ENCODE assay signal across 15 cellular contexts in genomic region chr4:52126946-52127345, GRCh38.
DNase-seq lines count a peak whose midpoint lies in the region; ATAC-seq and TF ChIP-seq lines count a peak whose summit lies in the region.
"Had no signal": no experiment of that assay in that cellular context is flagged by ENCODE, and none has a peak within 500 bp of the region (broad histone marks: within the 10 kb centered on the region; RNA-seq: fewer than 3 reads in every experiment).

No MANE protein-coding gene starts in this region.

- H3K4me3 ChIP-seq in adipocyte (ENCODE audit: low read length), result peak overlapping the region; percentile 3

- intact Hi-C loops in left ventricle myocardium superior (cut with micrococcal nuclease), result no loop called here
- intact Hi-C loops in cardiac septum (cut with DNase I), result no loop called here

- ATAC-seq in left ventricle myocardium superior, result peak; percentile 12
- ATAC-seq in GM19023 (IDR thresholded peaks at IDR 0.05; ENCODE audit: unreplicated experiment), result no peak
- no peak for ATAC-seq in activated T-helper 17 cell treated with anti-CD3 and anti-CD28 coated beads, Interleukin-2, amount 50 U/mL, for 72 hours (replicated peaks)
- ATAC-seq: activated CD4-positive, CD25-positive, alpha-beta regulatory T cell treated with anti-CD3 and anti-CD28 coated beads, Interleukin-2, amount 50 U/mL, for 24 hours; Panc1; T-cell had no signal

- H3K27me3 ChIP-seq in adipocyte (replicated peaks; ENCODE audit: control insufficient read depth, insufficient read depth, low read length), result no peaks in the 10 kb centered on the region

- no peak for DNase-seq in left ventricle myocardium superior
- no peak for DNase-seq in cardiac septum (ENCODE audit: low spot score)
- DNase-seq in adipocyte (ENCODE audit: low read depth), result peak; percentile 65
- peak; percentile 25 for DNase-seq in iPS-NIHi7 (ENCODE audit: extremely low spot score)
- no peak for DNase-seq in NCI-H1436 (lab: John Stamatoyannopoulos, UW)
- no peak for DNase-seq in progenitor cell of endocrine pancreas (ENCODE audit: low spot score, unreplicated experiment)
- DNase-seq: activated CD8-positive, alpha-beta memory T cell treated with anti-CD3 and anti-CD28 coated beads, Interleukin-2, amount 50 U/mL, for 4 hours; MM.1S; occipital lobe; T-cell had no signal

- no peaks in the 10 kb centered on the region for H3K4me1 Mint-ChIP-seq in progenitor cell of endocrine pancreas (ENCODE audit: low read depth)
- H3K4me1 Mint-ChIP-seq in activated T-helper 17 cell treated with anti-CD3 and anti-CD28 coated beads, Interleukin-2, amount 50 U/mL, for 72 hours, result no peaks in the 10 kb centered on the region
- H3K4me1 Mint-ChIP-seq: activated naive CD4-positive, alpha-beta T cell treated with anti-CD3 and anti-CD28 coated beads, Interleukin-2, amount 50 U/mL, for 24 hours; T-cell had no signal

- no peak overlapping the region for H3K27ac Mint-ChIP-seq in progenitor cell of endocrine pancreas
- no peak overlapping the region for H3K27ac Mint-ChIP-seq in activated T-helper 17 cell treated with anti-CD3 and anti-CD28 coated beads, Interleukin-2, amount 50 U/mL, for 72 hours
- H3K27ac Mint-ChIP-seq: activated naive CD4-positive, alpha-beta T cell treated with anti-CD3 and anti-CD28 coated beads, Interleukin-2, amount 50 U/mL, for 24 hours; T-cell had no signal

- H3K4me3 Mint-ChIP-seq in progenitor cell of endocrine pancreas (ENCODE audit: low read depth), result no peak overlapping the region
- H3K4me3 Mint-ChIP-seq in activated T-helper 17 cell treated with anti-CD3 and anti-CD28 coated beads, Interleukin-2, amount 50 U/mL, for 72 hours, result no peak overlapping the region
- H3K4me3 Mint-ChIP-seq: activated naive CD4-positive, alpha-beta T cell treated with anti-CD3 and anti-CD28 coated beads, Interleukin-2, amount 50 U/mL, for 24 hours; T-cell had no signal

- no peaks in the 10 kb centered on the region for H3K9me3 ChIP-seq in adipocyte (ENCODE audit: control insufficient read depth, low read length)

- TF ChIP-seq CTCF in progenitor cell of endocrine pancreas (IDR thresholded peaks at IDR 0.05; ENCODE audit: unreplicated experiment), result no peak

- no peaks in the 10 kb centered on the region for H3K27me3 Mint-ChIP-seq in progenitor cell of endocrine pancreas
- peaks cover 9% of the 10 kb centered on the region for H3K27me3 Mint-ChIP-seq in activated T-helper 17 cell treated with anti-CD3 and anti-CD28 coated beads, Interleukin-2, amount 50 U/mL, for 72 hours

- no peaks in the 10 kb centered on the region for H3K9me3 Mint-ChIP-seq in progenitor cell of endocrine pancreas (ENCODE audit: low read depth)
- H3K9me3 Mint-ChIP-seq in activated T-helper 17 cell treated with anti-CD3 and anti-CD28 coated beads, Interleukin-2, amount 50 U/mL, for 72 hours, result peaks cover 4% of the 10 kb centered on the region

- H3K36me3 ChIP-seq in adipocyte (ENCODE audit: control insufficient read depth, insufficient read depth, low read length, severe bottlenecking), result no peaks in the 10 kb centered on the region

- no peaks in the 10 kb centered on the region for H3K36me3 Mint-ChIP-seq in progenitor cell of endocrine pancreas (ENCODE audit: insufficient read depth)
- H3K36me3 Mint-ChIP-seq in activated T-helper 17 cell treated with anti-CD3 and anti-CD28 coated beads, Interleukin-2, amount 50 U/mL, for 72 hours (ENCODE audit: low read depth), result no peaks in the 10 kb centered on the region
- H3K36me3 Mint-ChIP-seq: activated naive CD4-positive, alpha-beta T cell treated with anti-CD3 and anti-CD28 coated beads, Interleukin-2, amount 50 U/mL, for 24 hours; T-cell had no signal

- H3K9ac ChIP-seq in adipocyte (ENCODE audit: low read length), result no peak overlapping the region

- H3K4me1 ChIP-seq in adipocyte (ENCODE audit: control insufficient read depth, insufficient read depth, low read length), result peaks cover 43% of the 10 kb centered on the region

Comparison
In these comparisons a context has a peak if more than half of its experiments do, and no peak if none do; other contexts are left out.
1. DNase-seq: peak in adipocyte (single experiment) and iPS-NIHi7 (single experiment); none in left ventricle myocardium superior (single experiment), cardiac septum (single experiment), NCI-H1436 (single experiment) and progenitor cell of endocrine pancreas (single experiment).